Comparison of ENCODE assay signal across 9 cellular contexts in genomic region chr1:10796029-10796944, GRCh38. TPM values are rescaled to one million over a fixed set of nuclear protein-coding genes. Genes with fewer than 3 reads are reported as not detected.
DNase-seq lines count a peak whose midpoint lies in the region; ATAC-seq, FAIRE-seq and TF ChIP-seq lines count a peak whose summit lies in the region.
"Had no signal": no experiment of that assay in that cellular context is flagged by ENCODE, and none has a peak within 500 bp of the region (broad histone marks: within the 10 kb centered on the region; RNA-seq: fewer than 3 reads in every experiment).

Gene CASZ1 (minus strand): TSS chr1:10796646. CDS start chr1:10693889, 102,757 bp downstream.

- peak within 1 kb of the TSS; percentile 99 for H3K4me2 ChIP-seq in A549

- H3K27me3 ChIP-seq in H7 (ENCODE audit: control insufficient read depth, insufficient read depth, low read length) (peaks cover 40% of the 10 kb centered on the region), brain microvascular endothelial cell (replicated peaks) (peaks cover 47% of the 10 kb centered on the region)

- H3K27ac ChIP-seq in A549: peak within 1 kb of the TSS; percentile 71 to 88
- H3K27ac ChIP-seq in brain microvascular endothelial cell: no peak within 1 kb of the TSS

- TF ChIP-seq EP300 in A549 (IDR thresholded peaks at IDR 0.05): no peak

- in situ Hi-C loops in brain microvascular endothelial cell (cut with HindIII; ENCODE audit: low pct_ligation_motif_present, low sequenced_read_pairs): no loop called here

- no peak for FAIRE-seq in A549 (lab: Jason Lieb, UNC)
- FAIRE-seq: GM18507 had no signal

- H3K9me3 ChIP-seq in A549: no peaks in the 10 kb centered on the region

- TF ChIP-seq RAD21 in A549 (conservative IDR thresholded peaks at IDR 0.05 in 1 of 2, IDR thresholded peaks at IDR 0.05 in 1 of 2): peak in 1 of 2 experiments; percentile 17; a peak in 1 of 5 replicates

- no peak for TF ChIP-seq CTCF in A549 (IDR thresholded peaks at IDR 0.05)
- TF ChIP-seq CTCF in brain microvascular endothelial cell (IDR thresholded peaks at IDR 0.05; ENCODE audit: low read depth, low read length, missing control alignments): no peak

- 3% methylated on average over 12 of the region's 88 CpGs for WGBS in A549 (ENCODE audit: missing lambda C conversion rate)

- POLR2A ChIA-PET in A549 (lab: Yijun Ruan, JAX): no interaction called here

- H3K4me3 ChIP-seq in A549: peak within 1 kb of the TSS; percentile 57
- peak within 1 kb of the TSS; percentile 55 for H3K4me3 ChIP-seq in H7 (ENCODE audit: insufficient read depth, low read depth, low read length)
- H3K4me3 ChIP-seq in brain microvascular endothelial cell (ENCODE audit: low read depth, low read length): peak within 1 kb of the TSS; percentile 54

- H3K4me1 ChIP-seq in A549: peaks cover 25% of the 10 kb centered on the region

- DNase-seq in A549 (ENCODE audit: low read depth in 1 of 2, low spot score in 1 of 2): peak; percentile 83 to 85
- DNase-seq in H7: peak; percentile 99
- peak; percentile 74 to 87 for DNase-seq in NCI-H524 (lab: John Stamatoyannopoulos, UW)
- DNase-seq in brain microvascular endothelial cell: peak; percentile 71
- DNase-seq in iPS DF 4.7 (ENCODE audit: extremely low read depth, low spot score): peak; percentile 69
- peak; percentile 77 for DNase-seq in putamen (ENCODE audit: low spot score)
- DNase-seq in activated gamma-delta T cell treated with Interleukin-2 at 50 U/mL for 16 hours: no peak

- H3K36me3 ChIP-seq in H7 (replicated peaks; ENCODE audit: control insufficient read depth, insufficient read depth, low read length): no peaks in the 10 kb centered on the region
- H3K36me3 ChIP-seq in brain microvascular endothelial cell (replicated peaks): no peaks in the 10 kb centered on the region

- CTCF ChIA-PET in A549 (lab: Yijun Ruan, JAX): no interaction called here

- ATAC-seq in A549 (peak; percentile 54 to 77; a peak in 5 of 6 replicates), HG02571 (IDR thresholded peaks at IDR 0.05; ENCODE audit: unreplicated experiment) (no peak)

- no peak for TF ChIP-seq POLR2A in A549 (IDR thresholded peaks at IDR 0.05; ENCODE audit: low read length)

TF ChIP-seq in A549, 52 proteins besides CTCF, POLR2A, EP300 and RAD21:
- TF ChIP-seq JUN (IDR thresholded peaks at IDR 0.05): peak in 1 of 2 experiments; percentile 21; a peak in 1 of 5 replicates
- no peak for TF ChIP-seq MYC (IDR thresholded peaks at IDR 0.05; ENCODE audit: borderline replicate concordance, low read length)
- no peak for TF ChIP-seq TFCP2L1 (CRISPR knock-in tag; IDR thresholded peaks at IDR 0.05)
- TF ChIP-seq RFX5 (IDR thresholded peaks at IDR 0.05): 0 out of 2 replicates have a peak, but pooled peaks have one; percentile 47
- peak; percentile 17; the same call in 1 of the 2 replicates for TF ChIP-seq MAZ (IDR thresholded peaks at IDR 0.05; ENCODE audit: borderline replicate concordance, low read depth, low read length)
- TF ChIP-seq CEBPB (IDR thresholded peaks at IDR 0.05): 0 out of 4 replicates have a peak, but pooled peaks of 1 of the 2 experiments have one; percentile 40
- TF ChIP-seq, protein P1, sequence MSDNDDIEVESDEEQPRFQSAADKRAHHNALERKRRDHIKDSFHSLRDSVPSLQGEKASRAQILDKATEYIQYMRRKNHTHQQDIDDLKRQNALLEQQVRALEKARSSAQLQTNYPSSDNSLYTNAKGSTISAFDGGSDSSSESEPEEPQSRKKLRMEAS (IDR thresholded peaks at IDR 0.05): peak; percentile 34; the same call in 1 of the 2 replicates

RNA-seq across cellular contexts. Expression of gene CASZ1, which starts in this region (rescaled TPM):
- polyA plus RNA-seq in A549 (2011; rRNA removed): 0.52 and 0.56 TPM in 2 replicates
- polyA plus RNA-seq in A549 (2012; cell fraction: cytosol; rRNA removed): 1.0 TPM in 2 replicates
- 1.6 and 3.8 TPM in 2 replicates for polyA plus RNA-seq in A549 (2012; cell fraction: nucleus; rRNA removed)
- 0.94 to 1.2 TPM (median 1.1 TPM) in 3 replicates for polyA plus RNA-seq in A549 (2017; fragmentation: RNase III; extraction: RNeasy Plus Mini Kit Qiagen cat#74134 plus additional on column Dnase treatment)
- 0.92 and 1.1 TPM in 2 replicates for polyA minus RNA-seq in A549 (2011; rRNA and poly(A)+ RNA removed)
- total RNA-seq in H7 (2014; rRNA removed; shearing (Covaris generic)): 4.8 and 5.0 TPM in 2 replicates
